Comparison of ENCODE assay signal across 19 cellular contexts in genomic region chr1:160082487-160082886, GRCh38. TPM values are rescaled to one million over a fixed set of nuclear protein-coding genes. Genes with fewer than 3 reads are reported as not detected.
DNase-seq lines count a peak whose midpoint lies in the region; TF ChIP-seq lines count a peak whose summit lies in the region.
"Had no signal": no experiment of that assay in that cellular context is flagged by ENCODE, and none has a peak within 500 bp of the region (broad histone marks: within the 10 kb centered on the region; RNA-seq: fewer than 3 reads in every experiment).

No MANE protein-coding gene starts in this region.

- H3K4me1 Mint-ChIP-seq in activated T-helper 2 cell treated with anti-CD3 and anti-CD28 coated beads, Interferon-gamma antibody, Interleukin-2, Interleukin-4, amounts not matched to agents 10 μg/mL and 5 μg/mL and 100 μg/mL, durations not matched to agents 14 hours and 24 hours and 36 hours (ENCODE audit: low read depth) = peaks cover 16% of the 10 kb centered on the region
- H3K4me1 Mint-ChIP-seq in nephron (no peaks in the 10 kb centered on the region), type B pancreatic cell (ENCODE audit: unreplicated experiment) (peaks cover 10% of the 10 kb centered on the region)

- H3K4ac ChIP-seq in mesenchymal stem cell (ENCODE audit: low read depth in 1 of 2, low read length in 2 of 2) = no peak overlapping the region

- H4K91ac ChIP-seq in mesenchymal stem cell (ENCODE audit: low read length) = no peak overlapping the region

- intact Hi-C loops in activated T-helper 2 cell treated with anti-CD3 and anti-CD28 coated beads, Interferon-gamma antibody, Interleukin-2, Interleukin-4, amounts not matched to agents 10 μg/mL and 5 μg/mL and 100 μg/mL, durations not matched to agents 14 hours and 24 hours and 36 hours (cut with micrococcal nuclease) = no loop called here

- H2BK5ac ChIP-seq in mesenchymal stem cell (ENCODE audit: low read depth, low read length, poor library complexity, severe bottlenecking) = no peak overlapping the region

- H3K27ac ChIP-seq in cingulate gyrus (ENCODE audit: low read depth, low read length) (peak overlapping the region; percentile 96), mesenchymal stem cell (ENCODE audit: low read length, poor library complexity, severe bottlenecking) (no peak overlapping the region)
- H3K27ac ChIP-seq: GM23248 had no signal

- H3K36me3 ChIP-seq in mesenchymal stem cell (ENCODE audit: control insufficient read depth in 1 of 2, insufficient read depth in 2 of 2, low read depth in 1 of 2, low read length in 2 of 2) = peaks cover 0 to 12% of the 10 kb centered on the region in 2 experiments
- H3K36me3 ChIP-seq: BE2C had no signal

- H3K79me1 ChIP-seq in mesenchymal stem cell (replicated peaks; ENCODE audit: low read length, poor library complexity, severe bottlenecking) = no peaks in the 10 kb centered on the region

- peak overlapping the region; percentile 10 for H3K4me3 Mint-ChIP-seq in activated T-helper 2 cell treated with anti-CD3 and anti-CD28 coated beads, Interferon-gamma antibody, Interleukin-2, Interleukin-4, amounts not matched to agents 10 μg/mL and 5 μg/mL and 100 μg/mL, durations not matched to agents 14 hours and 24 hours and 36 hours (ENCODE audit: low read depth)
- H3K4me3 Mint-ChIP-seq in nephron (peak overlapping the region in 2 of 3 experiments; percentile 5 to 30), type B pancreatic cell (peak overlapping the region; percentile 11)

- no peak overlapping the region for H3K4me3 ChIP-seq in mesenchymal stem cell (ENCODE audit: insufficient read depth in 1 of 2, low read depth in 1 of 2, low read length in 2 of 2)
- H3K4me3 ChIP-seq: GM12878, GM23248 had no signal

- WGBS in mesenchymal stem cell = no CpG with 5 or more reads among the region's 2 CpGs

- H3K27ac Mint-ChIP-seq in activated T-helper 2 cell treated with anti-CD3 and anti-CD28 coated beads, Interferon-gamma antibody, Interleukin-2, Interleukin-4, amounts not matched to agents 10 μg/mL and 5 μg/mL and 100 μg/mL, durations not matched to agents 14 hours and 24 hours and 36 hours = no peak overlapping the region
- H3K27ac Mint-ChIP-seq in nephron (no peak overlapping the region), type B pancreatic cell (no peak overlapping the region)
- H3K27ac Mint-ChIP-seq: CD8-positive, alpha-beta T cell had no signal

- no peak overlapping the region for H3K23ac ChIP-seq in mesenchymal stem cell (ENCODE audit: low read length in 2 of 2)

- H2BK15ac ChIP-seq in mesenchymal stem cell (ENCODE audit: low read depth, poor library complexity, severe bottlenecking) = no peak overlapping the region

- no peaks in the 10 kb centered on the region for H3K9me3 ChIP-seq in mesenchymal stem cell (ENCODE audit: control insufficient read depth, low read length)
- H3K9me3 ChIP-seq: BE2C had no signal

- H2BK12ac ChIP-seq in mesenchymal stem cell (ENCODE audit: low read length in 2 of 2) = no peak overlapping the region

- H2BK120ac ChIP-seq in mesenchymal stem cell (ENCODE audit: low read depth, low read length) = no peak overlapping the region

- H3K4me1 ChIP-seq in mesenchymal stem cell (ENCODE audit: control insufficient read depth, insufficient read depth, low read depth, low read length) = peaks cover 7% of the 10 kb centered on the region
- H3K4me1 ChIP-seq: BE2C had no signal

- no peak overlapping the region for H4K8ac ChIP-seq in mesenchymal stem cell (ENCODE audit: low read length)

- no peak overlapping the region for H3K14ac ChIP-seq in mesenchymal stem cell (ENCODE audit: low read length in 2 of 2)

- no peak for DNase-seq in activated T-helper 2 cell treated with anti-CD3 and anti-CD28 coated beads, Interferon-gamma antibody, Interleukin-2, Interleukin-4, amounts not matched to agents 10 μg/mL and 5 μg/mL and 100 μg/mL, durations not matched to agents 14 hours and 24 hours and 36 hours (ENCODE audit: low spot score)
- DNase-seq in type B pancreatic cell (ENCODE audit: extremely low spot score, unreplicated experiment) (no peak), MV-4-11 (lab: John Stamatoyannopoulos, UW) (no peak), mesenchymal stem cell (no peak), NCI-H1092 (lab: John Stamatoyannopoulos, UW) (no peak)
- DNase-seq: BE2C; CD8-positive, alpha-beta T cell; DMS79; GM23248; NCI-H1417 treated with DMSO at 0.1 percent for 48 hours; NCI-H2029; NCI-H2171 treated with DMSO at 0.1 percent for 48 hours; NCI-H446 treated with DMSO at 0.1 percent for 48 hours; RPMI8226; SIG-M5 had no signal

- H2AFZ ChIP-seq in mesenchymal stem cell (ENCODE audit: low read depth, low read length) = no peak overlapping the region
- H2AFZ ChIP-seq: GM23248 had no signal

- no peak overlapping the region for H3K4me2 ChIP-seq in mesenchymal stem cell (ENCODE audit: low read length, poor library complexity, severe bottlenecking)

- peaks cover 54% of the 10 kb centered on the region in 2 experiments for H3K27me3 ChIP-seq in mesenchymal stem cell (ENCODE audit: control insufficient read depth in 1 of 2, insufficient read depth in 1 of 2, low read length in 2 of 2)

- TF ChIP-seq CTCF in nephron (IDR thresholded peaks at IDR 0.05; ENCODE audit: unreplicated experiment in 3 of 3) = no peak
- TF ChIP-seq CTCF in type B pancreatic cell (conservative IDR thresholded peaks at IDR 0.05) = no peak

- H3K9me3 Mint-ChIP-seq in activated T-helper 2 cell treated with anti-CD3 and anti-CD28 coated beads, Interferon-gamma antibody, Interleukin-2, Interleukin-4, amounts not matched to agents 10 μg/mL and 5 μg/mL and 100 μg/mL, durations not matched to agents 14 hours and 24 hours and 36 hours = no peaks in the 10 kb centered on the region
- H3K9me3 Mint-ChIP-seq in nephron (no peaks in the 10 kb centered on the region), type B pancreatic cell (no peaks in the 10 kb centered on the region)
- H3K9me3 Mint-ChIP-seq: CD8-positive, alpha-beta T cell had no signal

- no peak overlapping the region for H3K9ac ChIP-seq in mesenchymal stem cell (ENCODE audit: low read length)
- H3K9ac ChIP-seq: GM23248 had no signal

- H3K27me3 Mint-ChIP-seq in activated T-helper 2 cell treated with anti-CD3 and anti-CD28 coated beads, Interferon-gamma antibody, Interleukin-2, Interleukin-4, amounts not matched to agents 10 μg/mL and 5 μg/mL and 100 μg/mL, durations not matched to agents 14 hours and 24 hours and 36 hours (ENCODE audit: low read depth) = peaks cover 44% of the 10 kb centered on the region
- H3K27me3 Mint-ChIP-seq in nephron (ENCODE audit: low read depth) (peaks cover 89% of the 10 kb centered on the region), type B pancreatic cell (peaks cover 74% of the 10 kb centered on the region)

- no peak overlapping the region for H2AK5ac ChIP-seq in mesenchymal stem cell (ENCODE audit: low read length, severe bottlenecking)

- H3K18ac ChIP-seq in mesenchymal stem cell (ENCODE audit: low read depth in 1 of 2, low read length in 2 of 2) = no peak overlapping the region

- H3K36me3 Mint-ChIP-seq in activated T-helper 2 cell treated with anti-CD3 and anti-CD28 coated beads, Interferon-gamma antibody, Interleukin-2, Interleukin-4, amounts not matched to agents 10 μg/mL and 5 μg/mL and 100 μg/mL, durations not matched to agents 14 hours and 24 hours and 36 hours (ENCODE audit: low read depth) = no peaks in the 10 kb centered on the region
- H3K36me3 Mint-ChIP-seq in nephron (ENCODE audit: low read depth) (no peaks in the 10 kb centered on the region), type B pancreatic cell (no peaks in the 10 kb centered on the region)

RNA-seq across cellular contexts. Expression of gene KCNJ9, which starts 1.1 kb away (rescaled TPM):
- total RNA-seq in activated T-helper 2 cell treated with anti-CD3 and anti-CD28 coated beads, Interferon-gamma antibody, Interleukin-2, Interleukin-4, amounts not matched to agents 10 μg/mL and 5 μg/mL and 100 μg/mL, durations not matched to agents 14 hours and 24 hours and 36 hours = not detected in 2 replicates
- not detected in 2 replicates for total RNA-seq in type B pancreatic cell (ENCODE audit: low replicate concordance)
- not detected for polyA plus RNA-seq in mesenchymal stem cell (2013, experiment 1 of 2)
- polyA plus RNA-seq in mesenchymal stem cell (2013, experiment 2 of 2) = not detected
- total RNA-seq: CD8-positive, alpha-beta T cell; GM12878; GM23248 had no signal
- polyA plus RNA-seq: AG04450, GM23248 had no signal

RNA-seq across cellular contexts. Expression of gene KCNJ10, which starts 12.5 kb away (rescaled TPM):
- 0.11 TPM in 1 of 2 replicates, not detected in the other for total RNA-seq in activated T-helper 2 cell treated with anti-CD3 and anti-CD28 coated beads, Interferon-gamma antibody, Interleukin-2, Interleukin-4, amounts not matched to agents 10 μg/mL and 5 μg/mL and 100 μg/mL, durations not matched to agents 14 hours and 24 hours and 36 hours
- total RNA-seq in type B pancreatic cell (ENCODE audit: low replicate concordance) = not detected in 2 replicates
- not detected for polyA plus RNA-seq in mesenchymal stem cell (2013, experiment 1 of 2)
- not detected for polyA plus RNA-seq in mesenchymal stem cell (2013, experiment 2 of 2)
- total RNA-seq: CD8-positive, alpha-beta T cell; GM23248 had no signal
- polyA plus RNA-seq: AG04450, GM23248 had no signal

RNA-seq across cellular contexts. Expression of gene IGSF8, which starts 15.9 kb away (rescaled TPM):
- 34.1 and 35.0 TPM in 2 replicates for total RNA-seq in activated T-helper 2 cell treated with anti-CD3 and anti-CD28 coated beads, Interferon-gamma antibody, Interleukin-2, Interleukin-4, amounts not matched to agents 10 μg/mL and 5 μg/mL and 100 μg/mL, durations not matched to agents 14 hours and 24 hours and 36 hours
- total RNA-seq in type B pancreatic cell (ENCODE audit: low replicate concordance) = 27.7 and 33.2 TPM in 2 replicates
- 10.7 TPM for polyA plus RNA-seq in mesenchymal stem cell (2013, experiment 1 of 2)
- polyA plus RNA-seq in mesenchymal stem cell (2013, experiment 2 of 2) = 10.8 TPM

RNA-seq across cellular contexts. Expression of gene ATP1A2, which starts 33.1 kb away (rescaled TPM):
- not detected in 2 replicates for total RNA-seq in activated T-helper 2 cell treated with anti-CD3 and anti-CD28 coated beads, Interferon-gamma antibody, Interleukin-2, Interleukin-4, amounts not matched to agents 10 μg/mL and 5 μg/mL and 100 μg/mL, durations not matched to agents 14 hours and 24 hours and 36 hours
- total RNA-seq in type B pancreatic cell (ENCODE audit: low replicate concordance) = 0.26 and 14.5 TPM in 2 replicates
- polyA plus RNA-seq in mesenchymal stem cell (2013, experiment 1 of 2) = 0.07 TPM
- polyA plus RNA-seq in mesenchymal stem cell (2013, experiment 2 of 2) = 0.05 TPM
- total RNA-seq: CD8-positive, alpha-beta T cell; GM12878 had no signal

RNA-seq across cellular contexts. Expression of gene PIGM, which starts 50.7 kb away (rescaled TPM):
- 6.7 and 7.1 TPM in 2 replicates for total RNA-seq in activated T-helper 2 cell treated with anti-CD3 and anti-CD28 coated beads, Interferon-gamma antibody, Interleukin-2, Interleukin-4, amounts not matched to agents 10 μg/mL and 5 μg/mL and 100 μg/mL, durations not matched to agents 14 hours and 24 hours and 36 hours
- 9.4 and 12.0 TPM in 2 replicates for total RNA-seq in type B pancreatic cell (ENCODE audit: low replicate concordance)
- polyA plus RNA-seq in mesenchymal stem cell (2013, experiment 1 of 2) = 6.0 TPM
- polyA plus RNA-seq in mesenchymal stem cell (2013, experiment 2 of 2) = 6.0 TPM
